In genomic region chr17:74085434-74085833, GRCh38 we compare ENCODE assay signal across 11 cellular contexts.
DNase-seq lines count a peak whose midpoint lies in the region; ATAC-seq and TF ChIP-seq lines count a peak whose summit lies in the region.
"Had no signal": no experiment of that assay in that cellular context is flagged by ENCODE, and none has a peak within 500 bp of the region (broad histone marks: within the 10 kb centered on the region; RNA-seq: fewer than 3 reads in every experiment).

No MANE protein-coding gene starts in this region.

- TF ChIP-seq CTCF in KMS-11 (conservative IDR thresholded peaks at IDR 0.05; ENCODE audit: low read depth, low read length) (peak; percentile 64), astrocyte of the spinal cord (IDR thresholded peaks at IDR 0.05; ENCODE audit: low read depth, low read length) (peak; percentile 15), progenitor cell of endocrine pancreas (IDR thresholded peaks at IDR 0.05; ENCODE audit: unreplicated experiment) (peak; percentile 35)

- intact Hi-C loops in activated CD4-positive, alpha-beta T cell treated with anti-CD3 and anti-CD28 coated beads for 36 hours (cut with DNase I, micrococcal nuclease) = no loop called here

- H3K9ac ChIP-seq in KMS-11 = no peak overlapping the region

- H3K36me3 Mint-ChIP-seq in activated CD4-positive, alpha-beta T cell treated with anti-CD3 and anti-CD28 coated beads for 36 hours (ENCODE audit: low read depth) = no peaks in the 10 kb centered on the region
- H3K36me3 Mint-ChIP-seq in progenitor cell of endocrine pancreas (ENCODE audit: insufficient read depth) = no peaks in the 10 kb centered on the region
- H3K36me3 Mint-ChIP-seq: T-cell had no signal

- POLR2A ChIA-PET in activated CD4-positive, alpha-beta T cell treated with anti-CD3 and anti-CD28 coated beads for 36 hours (lab: Charles Lee) = no interaction called here

- no peaks in the 10 kb centered on the region for H3K4me1 Mint-ChIP-seq in activated CD4-positive, alpha-beta T cell treated with anti-CD3 and anti-CD28 coated beads for 36 hours
- no peaks in the 10 kb centered on the region for H3K4me1 Mint-ChIP-seq in progenitor cell of endocrine pancreas (ENCODE audit: low read depth)
- H3K4me1 Mint-ChIP-seq: T-cell had no signal

- H3K79me2 ChIP-seq in KMS-11 (ENCODE audit: insufficient read depth, low read depth) = no peaks in the 10 kb centered on the region

- CTCF ChIA-PET in activated CD4-positive, alpha-beta T cell treated with anti-CD3 and anti-CD28 coated beads for 36 hours (lab: Charles Lee) = interaction anchor here (0.7 to 1.5 kb wide), 5 partner anchors 9 to 656 kb away, joined by 3 to 5 read pairs (median 3); no protein-coding TSS in a partner anchor

- H3K27ac Mint-ChIP-seq in activated CD4-positive, alpha-beta T cell treated with anti-CD3 and anti-CD28 coated beads for 36 hours = no peak overlapping the region
- no peak overlapping the region for H3K27ac Mint-ChIP-seq in progenitor cell of endocrine pancreas
- H3K27ac Mint-ChIP-seq: T-cell had no signal

- H3K27me3 ChIP-seq in KMS-11 (ENCODE audit: insufficient read depth, low read depth) = peaks cover 10% of the 10 kb centered on the region; the same call in 1 of the 2 replicates

- no peak overlapping the region for H3K4me2 ChIP-seq in KMS-11

- H3K9me3 Mint-ChIP-seq in activated CD4-positive, alpha-beta T cell treated with anti-CD3 and anti-CD28 coated beads for 36 hours (ENCODE audit: low read depth) = peaks cover 9% of the 10 kb centered on the region
- H3K9me3 Mint-ChIP-seq in progenitor cell of endocrine pancreas (ENCODE audit: low read depth) = no peaks in the 10 kb centered on the region

- H3K27me3 Mint-ChIP-seq in activated CD4-positive, alpha-beta T cell treated with anti-CD3 and anti-CD28 coated beads for 36 hours = peaks cover 13% of the 10 kb centered on the region
- peaks cover 22% of the 10 kb centered on the region for H3K27me3 Mint-ChIP-seq in progenitor cell of endocrine pancreas

- in situ Hi-C loops in astrocyte of the spinal cord (cut with HindIII; ENCODE audit: low sequenced_read_pairs) = no loop called here

- H3K4me3 ChIP-seq in KMS-11 (IDR thresholded peaks at IDR 0.05; ENCODE audit: insufficient read depth, low read depth, low read length) (no peak overlapping the region), astrocyte of the spinal cord (ENCODE audit: low read depth, low read length) (no peak overlapping the region)
- H3K4me3 ChIP-seq: psoas muscle had no signal

- H3K36me3 ChIP-seq in KMS-11 (ENCODE audit: insufficient read depth) = no peaks in the 10 kb centered on the region

- no peak overlapping the region for H3K4me3 Mint-ChIP-seq in activated CD4-positive, alpha-beta T cell treated with anti-CD3 and anti-CD28 coated beads for 36 hours
- no peak overlapping the region for H3K4me3 Mint-ChIP-seq in progenitor cell of endocrine pancreas (ENCODE audit: low read depth)
- H3K4me3 Mint-ChIP-seq: T-cell had no signal

- peak; percentile 41 for DNase-seq in activated CD4-positive, alpha-beta T cell treated with anti-CD3 and anti-CD28 coated beads for 36 hours
- no peak for DNase-seq in activated CD4-positive, alpha-beta T cell treated with anti-CD3 and anti-CD28 coated beads for 1 hour
- no peak for DNase-seq in astrocyte of the spinal cord (ENCODE audit: low read depth, low spot score)
- no peak for DNase-seq in progenitor cell of endocrine pancreas (ENCODE audit: low spot score, unreplicated experiment)
- no peak for DNase-seq in foreskin melanocyte
- DNase-seq in NCI-H1048 (lab: John Stamatoyannopoulos, UW) = no peak
- no peak for DNase-seq in C1 segment of cervical spinal cord (lab: John Stamatoyannopoulos, UW)
- DNase-seq: NCI-H524 treated with DMSO at 0.1 percent for 48 hours, psoas muscle, T-cell had no signal

- no peaks in the 10 kb centered on the region for H4K20me1 ChIP-seq in KMS-11 (ENCODE audit: insufficient read depth)

- H3K27ac ChIP-seq in KMS-11 = no peak overlapping the region
- H3K27ac ChIP-seq: psoas muscle had no signal

- H3K4me1 ChIP-seq in KMS-11 (ENCODE audit: low read depth, poor library complexity, severe bottlenecking) = no peaks in the 10 kb centered on the region
- H3K4me1 ChIP-seq: psoas muscle had no signal

- no peak for ATAC-seq in activated CD4-positive, alpha-beta T cell treated with anti-CD3 and anti-CD28 coated beads for 36 hours
- ATAC-seq: psoas muscle, T-cell had no signal

- H2AFZ ChIP-seq in KMS-11 (ENCODE audit: low read depth) = no peak overlapping the region
